1 cellular context compared by ENCODE assay signal in genomic region chr2:130336877-130337734, GRCh38.
TF ChIP-seq lines count a peak whose summit lies in the region.

No MANE protein-coding gene starts in this region.

TF ChIP-seq in HepG2, 621 proteins besides CTCF, POLR2A, EP300 and RAD21 (continued from another document and continues in another):
- TF ChIP-seq ARID4A (CRISPR knock-in tag; IDR thresholded peaks at IDR 0.05; ENCODE audit: borderline replicate concordance) = peak; percentile 87
- TF ChIP-seq ZNF501 (CRISPR knock-in tag; IDR thresholded peaks at IDR 0.05) = peak; percentile 93
- TF ChIP-seq ZSCAN20 (CRISPR knock-in tag; IDR thresholded peaks at IDR 0.05; ENCODE audit: borderline replicate concordance) = peak; percentile 86
- no peak for TF ChIP-seq ZNF562 (CRISPR knock-in tag; IDR thresholded peaks at IDR 0.05; ENCODE audit: borderline replicate concordance)
- peak; percentile 86; the same call in 1 of the 2 replicates for TF ChIP-seq ZIK1 (CRISPR knock-in tag; IDR thresholded peaks at IDR 0.05; ENCODE audit: borderline replicate concordance, low read depth)
- no peak for TF ChIP-seq MATR3 (CRISPR knock-in tag; IDR thresholded peaks at IDR 0.05)
- peak; percentile 57; the same call in 1 of the 2 replicates for TF ChIP-seq NR2F2 (IDR thresholded peaks at IDR 0.05; ENCODE audit: borderline replicate concordance, low read depth)
- TF ChIP-seq DR1 (CRISPR knock-in tag; IDR thresholded peaks at IDR 0.05) = peak; percentile 24; the same call in 1 of the 2 replicates
- no peak for TF ChIP-seq MIER2 (CRISPR knock-in tag; IDR thresholded peaks at IDR 0.05)
- no peak; the same call in 1 of the 2 replicates for TF ChIP-seq ZNF800 (CRISPR knock-in tag; IDR thresholded peaks at IDR 0.05)
- TF ChIP-seq ZXDC (CRISPR knock-in tag; IDR thresholded peaks at IDR 0.05) = peak; percentile 18; the same call in 1 of the 2 replicates
- TF ChIP-seq ZNF263 (CRISPR knock-in tag; IDR thresholded peaks at IDR 0.05) = peak; percentile 73
- peak; percentile 55; the same call in 1 of the 2 replicates for TF ChIP-seq ZFP82 (CRISPR knock-in tag; IDR thresholded peaks at IDR 0.05; ENCODE audit: borderline replicate concordance)
- 0 out of 2 replicates have a peak, but pooled peaks have one; percentile 80 for TF ChIP-seq TIGD3 (CRISPR knock-in tag; IDR thresholded peaks at IDR 0.05; ENCODE audit: borderline replicate concordance)
- peak; percentile 50; the same call in 1 of the 2 replicates for TF ChIP-seq ZFY (CRISPR knock-in tag; IDR thresholded peaks at IDR 0.05)
- no peak; the same call in 1 of the 2 replicates for TF ChIP-seq ZBTB39 (CRISPR knock-in tag; IDR thresholded peaks at IDR 0.05)
- TF ChIP-seq HDAC6 (IDR thresholded peaks at IDR 0.05; ENCODE audit: low read depth, low read length) = no peak
- TF ChIP-seq TBL1XR1 (IDR thresholded peaks at IDR 0.05; ENCODE audit: borderline replicate concordance, low read length, partially characterized antibody) = peak; percentile 81
- 0 out of 2 replicates have a peak, but pooled peaks have one; percentile 48 for TF ChIP-seq CHCHD3 (CRISPR knock-in tag; IDR thresholded peaks at IDR 0.05)
- no peak; the same call in 1 of the 2 replicates for TF ChIP-seq ZNF280B (CRISPR knock-in tag; IDR thresholded peaks at IDR 0.05; ENCODE audit: borderline replicate concordance)
- TF ChIP-seq ZSCAN30 (CRISPR knock-in tag; IDR thresholded peaks at IDR 0.05) = no peak
- TF ChIP-seq CREB1 (IDR thresholded peaks at IDR 0.05) = peak; percentile 85
- TF ChIP-seq CREB1 (CRISPR knock-in tag; IDR thresholded peaks at IDR 0.05) = peak; percentile 66; the same call in 1 of the 2 replicates
- no peak for TF ChIP-seq KDM1A (CRISPR knock-in tag; IDR thresholded peaks at IDR 0.05)
- TF ChIP-seq ZNF225 (CRISPR knock-in tag; IDR thresholded peaks at IDR 0.05) = peak; percentile 70; the same call in 1 of the 2 replicates
- TF ChIP-seq KLF12 (CRISPR knock-in tag; IDR thresholded peaks at IDR 0.05; ENCODE audit: borderline replicate concordance) = no peak
- TF ChIP-seq ZNF567 (CRISPR knock-in tag; IDR thresholded peaks at IDR 0.05; ENCODE audit: borderline replicate concordance) = peak; percentile 79; the same call in 1 of the 2 replicates
- no peak for TF ChIP-seq SMARCE1 (IDR thresholded peaks at IDR 0.05; ENCODE audit: borderline replicate concordance)
- TF ChIP-seq ATF7 (IDR thresholded peaks at IDR 0.05) = peak; percentile 55; the same call in 1 of the 2 replicates
- TF ChIP-seq ATF7 (CRISPR knock-in tag; IDR thresholded peaks at IDR 0.05) = 0 out of 2 replicates have a peak, but pooled peaks have one; percentile 29
- peak; percentile 91; the same call in 1 of the 2 replicates for TF ChIP-seq MIER3 (CRISPR knock-in tag; IDR thresholded peaks at IDR 0.05; ENCODE audit: borderline replicate concordance)
- TF ChIP-seq MED13 (CRISPR knock-in tag; IDR thresholded peaks at IDR 0.05) = no peak
- TF ChIP-seq LBX2 (CRISPR knock-in tag; IDR thresholded peaks at IDR 0.05; ENCODE audit: borderline replicate concordance) = no peak
- no peak for TF ChIP-seq TRIM22 (IDR thresholded peaks at IDR 0.05)
- peak; percentile 95; the same call in 1 of the 2 replicates for TF ChIP-seq SMAD3 (CRISPR knock-in tag; IDR thresholded peaks at IDR 0.05)
- TF ChIP-seq CENPX (CRISPR knock-in tag; IDR thresholded peaks at IDR 0.05) = no peak
- TF ChIP-seq KDM4B (CRISPR knock-in tag; IDR thresholded peaks at IDR 0.05) = 0 out of 2 replicates have a peak, but pooled peaks have one; percentile 45
- no peak for TF ChIP-seq ZNF558 (CRISPR knock-in tag; IDR thresholded peaks at IDR 0.05; ENCODE audit: borderline replicate concordance)
- TF ChIP-seq ZBTB49 (CRISPR knock-in tag; IDR thresholded peaks at IDR 0.05; ENCODE audit: borderline replicate concordance) = no peak
- TF ChIP-seq RCOR2 (CRISPR knock-in tag; IDR thresholded peaks at IDR 0.05) = 0 out of 2 replicates have a peak, but pooled peaks have one; percentile 53
- no peak for TF ChIP-seq GLMP (CRISPR knock-in tag; IDR thresholded peaks at IDR 0.05; ENCODE audit: borderline replicate concordance)
- 0 out of 2 replicates have a peak, but pooled peaks have one; percentile 70 for TF ChIP-seq SNAPC2 (CRISPR knock-in tag; IDR thresholded peaks at IDR 0.05)
